In the genomic region with DNA sequence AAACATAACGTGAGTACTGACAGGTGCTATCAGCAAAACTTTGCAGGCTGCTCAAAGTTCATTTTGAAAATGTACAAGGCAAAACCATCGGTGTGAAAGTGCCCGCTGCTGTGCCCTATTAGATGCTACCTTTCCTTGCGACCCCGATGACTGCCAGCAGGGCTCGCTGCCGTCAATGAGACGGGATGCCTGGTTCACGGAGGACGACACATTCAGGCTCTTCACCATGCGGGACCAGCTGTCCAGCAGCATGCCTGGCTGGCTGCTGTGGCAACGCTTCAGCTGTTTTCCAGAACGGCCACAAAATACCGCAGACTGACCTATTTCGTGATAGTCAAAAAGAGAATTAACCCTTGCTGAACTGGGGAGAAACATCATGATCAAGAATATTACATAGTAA, we compare ENCODE assay signal across 9 cellular contexts.
DNase-seq lines count a peak whose midpoint lies in the region; ATAC-seq, FAIRE-seq and TF ChIP-seq lines count a peak whose summit lies in the region.
"Had no signal": no experiment of that assay in that cellular context is flagged by ENCODE, and none has a peak within 500 bp of the region (broad histone marks: within the 10 kb centered on the region; RNA-seq: fewer than 3 reads in every experiment).

No MANE protein-coding gene starts in this region.

- H3K27ac ChIP-seq in SJCRH30 (no peak overlapping the region), pancreas (no peak overlapping the region)
- H3K27ac ChIP-seq: Peyer's patch had no signal

- H3K4me3 ChIP-seq in SJCRH30: no peak overlapping the region
- H3K4me3 ChIP-seq in pancreas: no peak overlapping the region
- no peak overlapping the region for H3K4me3 ChIP-seq in MG63
- H3K4me3 ChIP-seq: Peyer's patch had no signal

- peak in 13 of 14 donors; percentile 2 to 74 (median 38) for DNase-seq in C1 segment of cervical spinal cord (lab: John Stamatoyannopoulos, UW)
- DNase-seq in SJCRH30: peak; percentile 92 to 95
- peak; percentile 92 for DNase-seq in glomerular visceral epithelial cell (ENCODE audit: extremely low spot score)
- DNase-seq in pancreas: peak in 3 of 6 donors; percentile 14 to 26 (median 16)
- no peak for DNase-seq in GDM1 (lab: John Stamatoyannopoulos, UW)
- DNase-seq in MG63: no peak
- no peak for DNase-seq in stimulated activated naive CD4-positive, alpha-beta T cell treated with Interleukin-2 at 50 U/mL for 16 hours (lab: John Stamatoyannopoulos, UW)
- DNase-seq: Peyer's patch had no signal

- TF ChIP-seq CTCF in pancreas (IDR thresholded peaks at IDR 0.05): no peak

- peaks cover 33% of the 10 kb centered on the region for H3K36me3 ChIP-seq in SJCRH30
- peaks cover 0 to 29% (median 8%) of the 10 kb centered on the region in 3 donors for H3K36me3 ChIP-seq in pancreas
- peaks cover 27% of the 10 kb centered on the region for H3K36me3 ChIP-seq in MG63

- no peak for FAIRE-seq in pancreas (lab: Jason Lieb, UNC)

- ATAC-seq in pancreas: peak in 3 of 4 donors; percentile 65 to 94 (median 93)
- ATAC-seq in GM21825 (IDR thresholded peaks at IDR 0.05; ENCODE audit: unreplicated experiment): no peak

- H3K9me3 ChIP-seq in SJCRH30 (replicated peaks) (no peaks in the 10 kb centered on the region), pancreas (no peaks in the 10 kb centered on the region), MG63 (no peaks in the 10 kb centered on the region)
- H3K9me3 ChIP-seq: Peyer's patch had no signal

- H3K4me1 ChIP-seq in SJCRH30 (peaks cover 9% of the 10 kb centered on the region), pancreas (no peaks in the 10 kb centered on the region)
- H3K4me1 ChIP-seq: Peyer's patch had no signal

- no peaks in the 10 kb centered on the region for H3K27me3 ChIP-seq in SJCRH30
- H3K27me3 ChIP-seq in pancreas: no peaks in the 10 kb centered on the region
- no peaks in the 10 kb centered on the region for H3K27me3 ChIP-seq in MG63
- H3K27me3 ChIP-seq: Peyer's patch had no signal

- intact Hi-C loops in pancreas (cut with DNase I): no loop called here

- 57 to 58% methylated on average over 15 of the region's 15 CpGs for WGBS in pancreas, 2 donors

Comparison
In these comparisons a context has a peak if more than half of its experiments do, and no peak if none do; other contexts are left out.
1. DNase-seq: peak in C1 segment of cervical spinal cord (13 of 14), SJCRH30 (2 of 2) and glomerular visceral epithelial cell (single experiment); none in GDM1 (single experiment), MG63 (single experiment) and stimulated activated naive CD4-positive, alpha-beta T cell treated with Interleukin-2 at 50 U/mL for 16 hours (single experiment).